In genomic region chr7:98598846-98599615, GRCh38 we compare ENCODE assay signal across 1 cellular context.
A peak's percentile ranks its signal among the peaks of the same experiment; 100 is the strongest.
TF ChIP-seq lines count a peak whose summit lies in the region.

No MANE protein-coding gene starts in this region.

TF ChIP-seq in HEK293, 187 proteins besides CTCF, POLR2A, EP300 and RAD21 (continued from another document and continues in another):
- TF ChIP-seq PRDM6 (tag by site-specific recombination; IDR thresholded peaks at IDR 0.05) (no peak), ZNF169 (tag by site-specific recombination; IDR thresholded peaks at IDR 0.05) (no peak), ZBTB6 (tag by site-specific recombination; IDR thresholded peaks at IDR 0.05) (no peak), KLF16 (tag by site-specific recombination; IDR thresholded peaks at IDR 0.05) (no peak), ZNF707 (tag by site-specific recombination; IDR thresholded peaks at IDR 0.05) (no peak), GLIS2 (tag by site-specific recombination; IDR thresholded peaks at IDR 0.05) (no peak), PATZ1 (tag by site-specific recombination; IDR thresholded peaks at IDR 0.05) (no peak), ZBTB10 (tag by site-specific recombination; IDR thresholded peaks at IDR 0.05) (no peak), GLI2 (tag by site-specific recombination; IDR thresholded peaks at IDR 0.05; ENCODE audit: borderline replicate concordance, low read depth) (no peak; the same call in 1 of the 2 replicates), HIC1 (tag by site-specific recombination; IDR thresholded peaks at IDR 0.05) (no peak), ZNF266 (tag by site-specific recombination; IDR thresholded peaks at IDR 0.05; ENCODE audit: low read depth) (peak; percentile 39; the same call in 1 of the 2 replicates), PBX3 (CRISPR knock-in tag; IDR thresholded peaks at IDR 0.05) (no peak), MZF1 (tag by site-specific recombination; IDR thresholded peaks at IDR 0.05; ENCODE audit: borderline replicate concordance) (no peak; the same call in 1 of the 2 replicates), ZNF132 (tag by site-specific recombination; IDR thresholded peaks at IDR 0.05; ENCODE audit: borderline replicate concordance) (no peak), ZNF184 (tag by site-specific recombination; IDR thresholded peaks at IDR 0.05) (no peak), ZBTB44 (tag by site-specific recombination; IDR thresholded peaks at IDR 0.05) (no peak), ZNF658 (tag by site-specific recombination; IDR thresholded peaks at IDR 0.05) (no peak), ZNF24 (tag by site-specific recombination; IDR thresholded peaks at IDR 0.05) (no peak), ZNF211 (tag by site-specific recombination; IDR thresholded peaks at IDR 0.05; ENCODE audit: low read depth) (no peak), ZNF48 (tag by site-specific recombination; IDR thresholded peaks at IDR 0.05) (no peak), GLI4 (tag by site-specific recombination; IDR thresholded peaks at IDR 0.05) (no peak), ZNF223 (tag by site-specific recombination; IDR thresholded peaks at IDR 0.05) (no peak), ZBTB11 (tag by site-specific recombination; conservative IDR thresholded peaks at IDR 0.05; ENCODE audit: low read depth) (peak; percentile 84), KLF1 (tag by site-specific recombination; IDR thresholded peaks at IDR 0.05) (no peak), ZNF433 (tag by site-specific recombination; IDR thresholded peaks at IDR 0.05; ENCODE audit: low read depth) (peak; percentile 61; the same call in 1 of the 2 replicates), ZNF645 (tag by site-specific recombination; IDR thresholded peaks at IDR 0.05) (no peak), KLF10 (tag by site-specific recombination; IDR thresholded peaks at IDR 0.05) (no peak), ZNF174 (tag by site-specific recombination; IDR thresholded peaks at IDR 0.05) (no peak), ZNF26 (tag by site-specific recombination; IDR thresholded peaks at IDR 0.05) (no peak), ZNF37A (tag by site-specific recombination; IDR thresholded peaks at IDR 0.05) (no peak), PRDM4 (tag by site-specific recombination; IDR thresholded peaks at IDR 0.05) (no peak), ZFP69B (tag by site-specific recombination; IDR thresholded peaks at IDR 0.05) (no peak)
